33 cellular contexts compared by ENCODE assay signal in genomic region chr6:137772541-137773289, GRCh38.
"Had no signal": no experiment of that assay in that cellular context is flagged by ENCODE, and none has a peak within 500 bp of the region (broad histone marks: within the 10 kb centered on the region; RNA-seq: fewer than 3 reads in every experiment).

No MANE protein-coding gene starts in this region.

- ATAC-seq: activated CD4-positive, alpha-beta T cell treated with anti-CD3 and anti-CD28 coated beads for 36 hours; activated CD8-positive, alpha-beta memory T cell treated with anti-CD3 and anti-CD28 coated beads, Interleukin-2, amount 10 ng/mL, durations not matched to agents 7 days and 5 days; activated CD8-positive, alpha-beta T cell treated with anti-CD3 and anti-CD28 coated beads, Interleukin-2, amount 10 ng/mL, durations not matched to agents 7 days and 5 days; activated naive CD4-positive, alpha-beta T cell treated with anti-CD3 and anti-CD28 coated beads, Interleukin-2, amount 50 U/mL, for 72 hours; esophagus mucosa; foreskin keratinocyte; gastrocnemius medialis; heart left ventricle had no signal

- H3K4me1 ChIP-seq: ascending aorta, breast epithelium, colonic mucosa had no signal

- H3K9me3 ChIP-seq: ascending aorta, breast epithelium, colonic mucosa, gastrocnemius medialis had no signal

- H3K9me3 Mint-ChIP-seq: activated CD4-positive, alpha-beta memory T cell treated with anti-CD3 and anti-CD28 coated beads for 36 hours; activated naive CD4-positive, alpha-beta T cell treated with anti-CD3 and anti-CD28 coated beads, Interleukin-2, amount 10 ng/mL, durations not matched to agents 7 days and 5 days; dendritic cell treated with granulocyte-macrophage colony-stimulating factor and Interleukin-4, amounts not matched to agents 40 ng/mL and 50 ng/mL, for 4 days had no signal

- H3K27me3 Mint-ChIP-seq: activated CD4-positive, alpha-beta T cell treated with anti-CD3 and anti-CD28 coated beads for 36 hours; activated CD4-positive, alpha-beta T cell treated with anti-CD3 and anti-CD28 coated beads, Interleukin-2, amount 10 ng/mL, durations not matched to agents 24 days and 14 days; activated CD8-positive, alpha-beta memory T cell treated with anti-CD3 and anti-CD28 coated beads, Interleukin-2, amount 10 ng/mL, durations not matched to agents 7 days and 5 days; activated naive CD4-positive, alpha-beta T cell treated with anti-CD3 and anti-CD28 coated beads, Interleukin-2, amount 10 ng/mL, durations not matched to agents 7 days and 5 days; activated naive CD8-positive, alpha-beta T cell treated with anti-CD3 and anti-CD28 coated beads, Interleukin-2, amount 10 ng/mL, durations not matched to agents 7 days and 5 days; brain had no signal

- DNase-seq: activated CD4-positive, alpha-beta memory T cell treated with anti-CD3 and anti-CD28 coated beads for 36 hours; activated CD4-positive, alpha-beta T cell treated with anti-CD3 and anti-CD28 coated beads for 36 hours; activated CD4-positive, alpha-beta T cell treated with anti-CD3 and anti-CD28 coated beads, Interleukin-2, amount 10 ng/mL, durations not matched to agents 24 days and 14 days; activated CD4-positive, CD25-positive, alpha-beta regulatory T cell; activated CD4-positive, CD25-positive, alpha-beta regulatory T cell treated with anti-CD3 and anti-CD28 coated beads, Interleukin-2, amount 50 U/mL, for 72 hours; activated CD8-positive, alpha-beta memory T cell treated with anti-CD3 and anti-CD28 coated beads, Interleukin-2, amount 10 ng/mL, durations not matched to agents 7 days and 5 days; activated CD8-positive, alpha-beta memory T cell treated with anti-CD3 and anti-CD28 coated beads, Interleukin-2, amount 50 U/mL, for 4 hours; activated CD8-positive, alpha-beta T cell treated with anti-CD3 and anti-CD28 coated beads, Interleukin-2, amount 10 ng/mL, durations not matched to agents 7 days and 5 days; activated gamma-delta T cell; activated naive CD4-positive, alpha-beta T cell; activated naive CD4-positive, alpha-beta T cell treated with anti-CD3 and anti-CD28 coated beads, Interleukin-2, amount 10 ng/mL, durations not matched to agents 7 days and 5 days; activated naive CD8-positive, alpha-beta T cell treated with anti-CD3 and anti-CD28 coated beads, Interleukin-2, amount 10 ng/mL, durations not matched to agents 7 days and 5 days; activated T-cell treated with anti-CD3 and anti-CD28 coated beads, Interleukin-2, amount 50 U/mL, for 1 hour; activated T-cell treated with anti-CD3 and anti-CD28 coated beads, Interleukin-2, amount 50 U/mL, for 48 hours; central memory CD4-positive, alpha-beta T cell; cerebellar nuclear complex; colonic mucosa; dorsolateral prefrontal cortex; effector memory CD4-positive, alpha-beta T cell; endodermal cell; foreskin keratinocyte; gastrocnemius medialis; glutamatergic neuron; heart left ventricle; T-helper 2 cell had no signal

- H3K27ac ChIP-seq: ascending aorta, breast epithelium, cardiac muscle cell, colonic mucosa, dorsolateral prefrontal cortex, foreskin keratinocyte, gastrocnemius medialis had no signal

- H3K36me3 ChIP-seq: ascending aorta, breast epithelium, cardiac muscle cell, colonic mucosa, gastrocnemius medialis, heart left ventricle had no signal

- H3K27ac Mint-ChIP-seq: activated CD4-positive, alpha-beta memory T cell treated with anti-CD3 and anti-CD28 coated beads for 36 hours; activated CD4-positive, alpha-beta T cell treated with anti-CD3 and anti-CD28 coated beads for 36 hours; activated CD4-positive, alpha-beta T cell treated with anti-CD3 and anti-CD28 coated beads, Interleukin-2, amount 10 ng/mL, durations not matched to agents 24 days and 14 days; activated CD8-positive, alpha-beta memory T cell treated with anti-CD3 and anti-CD28 coated beads, Interleukin-2, amount 10 ng/mL, durations not matched to agents 7 days and 5 days; activated CD8-positive, alpha-beta T cell treated with anti-CD3 and anti-CD28 coated beads, Interleukin-2, amount 10 ng/mL, durations not matched to agents 7 days and 5 days; activated naive CD4-positive, alpha-beta T cell treated with anti-CD3 and anti-CD28 coated beads, Interleukin-2, amount 10 ng/mL, durations not matched to agents 7 days and 5 days; activated naive CD4-positive, alpha-beta T cell treated with anti-CD3 and anti-CD28 coated beads, Interleukin-2, amount 50 U/mL, for 72 hours; activated naive CD8-positive, alpha-beta T cell treated with anti-CD3 and anti-CD28 coated beads, Interleukin-2, amount 10 ng/mL, durations not matched to agents 7 days and 5 days; activated T-helper 1 cell treated with anti-CD3 and anti-CD28 coated beads, Interleukin-12 subunit alpha, Interleukin-12 subunit beta, Interleukin-2, Interleukin-4 antibody, amounts not matched to agents 30 ng/mL and 10 ng/mL and 1 ng/mL, durations not matched to agents 14 hours and 24 hours and 36 hours; brain; dendritic cell treated with granulocyte-macrophage colony-stimulating factor and Interleukin-4, amounts not matched to agents 40 ng/mL and 50 ng/mL, for 4 days; endodermal cell had no signal

- H3K4me3 Mint-ChIP-seq: activated CD4-positive, alpha-beta memory T cell treated with anti-CD3 and anti-CD28 coated beads for 36 hours; activated CD4-positive, alpha-beta T cell treated with anti-CD3 and anti-CD28 coated beads for 36 hours; activated CD4-positive, alpha-beta T cell treated with anti-CD3 and anti-CD28 coated beads, Interleukin-2, amount 10 ng/mL, durations not matched to agents 24 days and 14 days; activated CD8-positive, alpha-beta memory T cell treated with anti-CD3 and anti-CD28 coated beads, Interleukin-2, amount 10 ng/mL, durations not matched to agents 7 days and 5 days; activated CD8-positive, alpha-beta T cell treated with anti-CD3 and anti-CD28 coated beads, Interleukin-2, amount 10 ng/mL, durations not matched to agents 7 days and 5 days; activated naive CD4-positive, alpha-beta T cell treated with anti-CD3 and anti-CD28 coated beads, Interleukin-2, amount 10 ng/mL, durations not matched to agents 7 days and 5 days; activated naive CD8-positive, alpha-beta T cell treated with anti-CD3 and anti-CD28 coated beads, Interleukin-2, amount 10 ng/mL, durations not matched to agents 7 days and 5 days; activated T-helper 1 cell treated with anti-CD3 and anti-CD28 coated beads, Interleukin-12 subunit alpha, Interleukin-12 subunit beta, Interleukin-2, Interleukin-4 antibody, amounts not matched to agents 30 ng/mL and 10 ng/mL and 1 ng/mL, durations not matched to agents 14 hours and 24 hours and 36 hours; brain; dendritic cell treated with granulocyte-macrophage colony-stimulating factor and Interleukin-4, amounts not matched to agents 40 ng/mL and 50 ng/mL, for 4 days; endodermal cell had no signal

- H3K27me3 ChIP-seq: ascending aorta, breast epithelium, cardiac muscle cell, colonic mucosa, foreskin keratinocyte, gastrocnemius medialis, heart left ventricle had no signal

- H3K4me3 ChIP-seq: ascending aorta, breast epithelium, cardiac muscle cell, colonic mucosa, dorsolateral prefrontal cortex, gastrocnemius medialis, heart left ventricle had no signal

- H3K36me3 Mint-ChIP-seq: activated CD4-positive, alpha-beta memory T cell treated with anti-CD3 and anti-CD28 coated beads for 36 hours; activated naive CD4-positive, alpha-beta T cell treated with anti-CD3 and anti-CD28 coated beads, Interleukin-2, amount 10 ng/mL, durations not matched to agents 7 days and 5 days; brain had no signal
